Comparison of ENCODE assay signal across 8 cellular contexts in genomic region chr5:163504091-163504931, GRCh38. TPM values are rescaled to one million over a fixed set of nuclear protein-coding genes. Genes with fewer than 3 reads are reported as not detected.
DNase-seq lines count a peak whose midpoint lies in the region; ATAC-seq, FAIRE-seq and TF ChIP-seq lines count a peak whose summit lies in the region.

No MANE protein-coding gene starts in this region.

- peaks cover 9% of the 10 kb centered on the region for H3K36me3 Mint-ChIP-seq in T-helper 1 cell treated with Interleukin-12 subunit alpha and Interleukin-12 subunit beta and Interleukin-4 antibody, amounts not matched to agents 30 μg/mL and 1 μg/mL, for 36 hours (ENCODE audit: low read depth)

- H2AFZ ChIP-seq in keratinocyte (ENCODE audit: control insufficient read depth, low read length) (peak overlapping the region; percentile 88), smooth muscle cell (ENCODE audit: low read depth) (peak overlapping the region; percentile 93)

- H3K27me3 ChIP-seq in BLaER1 = no peaks in the 10 kb centered on the region
- no peaks in the 10 kb centered on the region for H3K27me3 ChIP-seq in HL-60 (ENCODE audit: insufficient read depth, poor library complexity, severe bottlenecking)
- no peaks in the 10 kb centered on the region for H3K27me3 ChIP-seq in bronchial epithelial cell (ENCODE audit: control insufficient read depth, insufficient read depth, low read length)
- no peaks in the 10 kb centered on the region for H3K27me3 ChIP-seq in keratinocyte (ENCODE audit: control insufficient read depth, extremely low read depth, insufficient read depth, low read length)
- no peaks in the 10 kb centered on the region for H3K27me3 ChIP-seq in smooth muscle cell (ENCODE audit: low read depth)

- H3K4me3 Mint-ChIP-seq in T-helper 1 cell treated with Interleukin-12 subunit alpha and Interleukin-12 subunit beta and Interleukin-4 antibody, amounts not matched to agents 30 μg/mL and 1 μg/mL, for 36 hours = peak overlapping the region; percentile 86

- peaks cover 32% of the 10 kb centered on the region for H3K4me1 Mint-ChIP-seq in T-helper 1 cell treated with Interleukin-12 subunit alpha and Interleukin-12 subunit beta and Interleukin-4 antibody, amounts not matched to agents 30 μg/mL and 1 μg/mL, for 36 hours (ENCODE audit: low read depth)

- no peaks in the 10 kb centered on the region for H3K9me3 ChIP-seq in BLaER1
- no peaks in the 10 kb centered on the region for H3K9me3 ChIP-seq in keratinocyte (ENCODE audit: control insufficient read depth, low read depth, low read length)
- H3K9me3 ChIP-seq in smooth muscle cell (replicated peaks; ENCODE audit: low read depth) = no peaks in the 10 kb centered on the region

- H3K9me1 ChIP-seq in keratinocyte (ENCODE audit: control insufficient read depth, extremely low read depth, insufficient read depth, low read length) = no peaks in the 10 kb centered on the region

- no peak for TF ChIP-seq CTCF in HL-60 (IDR thresholded peaks at IDR 0.05; ENCODE audit: insufficient read depth, low read length)
- TF ChIP-seq CTCF in bronchial epithelial cell (IDR thresholded peaks at IDR 0.05; ENCODE audit: insufficient read depth, low read length, severe bottlenecking) = no peak
- no peak for TF ChIP-seq CTCF in keratinocyte (optimal IDR thresholded peaks at IDR 0.05 in 1 of 3, IDR thresholded peaks at IDR 0.05 in 1 of 3, conservative IDR thresholded peaks at IDR 0.05 in 1 of 3; ENCODE audit: extremely low read depth in 1 of 3, insufficient read depth in 2 of 3, low read length in 3 of 3)
- TF ChIP-seq CTCF in smooth muscle cell (IDR thresholded peaks at IDR 0.05; ENCODE audit: borderline replicate concordance, insufficient read depth, poor library complexity, severe bottlenecking) = no peak

- H3K27ac Mint-ChIP-seq in T-helper 1 cell treated with Interleukin-12 subunit alpha and Interleukin-12 subunit beta and Interleukin-4 antibody, amounts not matched to agents 30 μg/mL and 1 μg/mL, for 36 hours = peak overlapping the region; percentile 91

- dilution Hi-C loops in keratinocyte (cut with MboI; ENCODE audit: extremely low pct_ligation_motif_present, low sequenced_read_pairs) = no loop called here

- no peak for FAIRE-seq in bronchial epithelial cell (lab: Jason Lieb, UNC)
- FAIRE-seq in keratinocyte (lab: Jason Lieb, UNC) = no peak

- H3K36me3 ChIP-seq in BLaER1 = peaks cover 11% of the 10 kb centered on the region
- H3K36me3 ChIP-seq in bronchial epithelial cell (ENCODE audit: control insufficient read depth, insufficient read depth, low read length) = no peaks in the 10 kb centered on the region
- H3K36me3 ChIP-seq in keratinocyte (ENCODE audit: control insufficient read depth in 2 of 2, extremely low read depth in 1 of 2, insufficient read depth in 2 of 2, low read length in 2 of 2) = no peaks in the 10 kb centered on the region
- no peaks in the 10 kb centered on the region for H3K36me3 ChIP-seq in smooth muscle cell (ENCODE audit: low read depth)

- peaks cover 37% of the 10 kb centered on the region for H4K20me1 ChIP-seq in BLaER1
- H4K20me1 ChIP-seq in keratinocyte (ENCODE audit: control insufficient read depth, extremely low read depth, insufficient read depth, low read length) = peaks cover 2% of the 10 kb centered on the region
- peaks cover 34% of the 10 kb centered on the region for H4K20me1 ChIP-seq in smooth muscle cell (ENCODE audit: low read depth)

- DNase-seq in HL-60 (ENCODE audit: low read depth in 1 of 2, low spot score in 1 of 2) = peak; percentile 27 to 70
- DNase-seq in bronchial epithelial cell (ENCODE audit: low read depth) = peak; percentile 35
- DNase-seq in keratinocyte (ENCODE audit: low read depth, low spot score) = no peak
- DNase-seq in smooth muscle cell (lab: John Stamatoyannopoulos, UW; ENCODE audit: unreplicated experiment) = peak; percentile 1
- DNase-seq in GM19238 (ENCODE audit: insufficient read length, low spot score) = no peak

- WGBS in smooth muscle cell (ENCODE audit: low lambda C conversion rate) = 1% methylated on average over 26 of the region's 26 CpGs

- H3K4me1 ChIP-seq in BLaER1 (peaks cover 39% of the 10 kb centered on the region), keratinocyte (ENCODE audit: control insufficient read depth, extremely low read depth, insufficient read depth, low read length) (peaks cover 27% of the 10 kb centered on the region), smooth muscle cell (ENCODE audit: low read depth) (peaks cover 47% of the 10 kb centered on the region)

- H3K9ac ChIP-seq in BLaER1 = peak overlapping the region; percentile 92
- peak overlapping the region; percentile 89 for H3K9ac ChIP-seq in keratinocyte (ENCODE audit: control insufficient read depth, extremely low read depth, insufficient read depth, low read length)
- H3K9ac ChIP-seq in smooth muscle cell (ENCODE audit: low read depth) = peak overlapping the region; percentile 93

- H3K79me2 ChIP-seq in keratinocyte (ENCODE audit: control insufficient read depth, insufficient read depth, low read length) (peaks cover 31% of the 10 kb centered on the region), smooth muscle cell (ENCODE audit: low read depth) (peaks cover 33% of the 10 kb centered on the region)

- peak overlapping the region; percentile 90 for H3K27ac ChIP-seq in BLaER1
- peak overlapping the region; percentile 87 for H3K27ac ChIP-seq in HL-60 (replicated peaks)
- H3K27ac ChIP-seq in keratinocyte (ENCODE audit: control insufficient read depth, insufficient read depth, low read length) = peak overlapping the region; percentile 94
- H3K27ac ChIP-seq in smooth muscle cell (ENCODE audit: low read depth) = peak overlapping the region; percentile 94

- peaks cover 29% of the 10 kb centered on the region for H3F3A ChIP-seq in smooth muscle cell (ENCODE audit: low read depth)

- no peaks in the 10 kb centered on the region for H3K9me3 Mint-ChIP-seq in T-helper 1 cell treated with Interleukin-12 subunit alpha and Interleukin-12 subunit beta and Interleukin-4 antibody, amounts not matched to agents 30 μg/mL and 1 μg/mL, for 36 hours

- no peak for ATAC-seq in HG03439 (IDR thresholded peaks at IDR 0.05; ENCODE audit: unreplicated experiment)

- H3K4me3 ChIP-seq in BLaER1 (peak overlapping the region; percentile 72), HL-60 (replicated peaks; ENCODE audit: insufficient read depth, low read length) (peak overlapping the region; percentile 74), bronchial epithelial cell (ENCODE audit: low read depth, low read length) (peak overlapping the region; percentile 77), keratinocyte (ENCODE audit: control insufficient read depth in 2 of 3, extremely low read depth in 1 of 3, insufficient read depth in 2 of 3, low read depth in 1 of 3, low read length in 3 of 3) (peak overlapping the region; percentile 87 to 94 (median 90)), smooth muscle cell (peak overlapping the region; percentile 74)

- H3K27me3 Mint-ChIP-seq in T-helper 1 cell treated with Interleukin-12 subunit alpha and Interleukin-12 subunit beta and Interleukin-4 antibody, amounts not matched to agents 30 μg/mL and 1 μg/mL, for 36 hours (ENCODE audit: low read depth) = no peaks in the 10 kb centered on the region

- H3K4me2 ChIP-seq in BLaER1 (peak overlapping the region; percentile 87), keratinocyte (ENCODE audit: control insufficient read depth, extremely low read depth, insufficient read depth, low read depth, low read length) (peak overlapping the region; percentile 99), smooth muscle cell (peak overlapping the region; percentile 94)

RNA-seq across cellular contexts. Expression of gene MAT2B, which starts 1.1 kb away (rescaled TPM):
- total RNA-seq in bronchial epithelial cell (41.5 and 71.1 TPM in 2 replicates), smooth muscle cell (63.2 and 64.8 TPM in 2 replicates)
- polyA plus RNA-seq in keratinocyte (32.8 to 68.5 TPM (median 50.5 TPM) in 3 replicates), smooth muscle cell (41.0 and 43.3 TPM in 2 replicates)
- polyA plus RNA-seq in keratinocyte (2011; ENCODE audit: low read depth) = 41.4 TPM
- polyA plus RNA-seq in keratinocyte (2011; cell fraction: cytosol; rRNA removed) = 25.1 and 42.0 TPM in 2 replicates
- polyA plus RNA-seq in keratinocyte (2011; cell fraction: nucleus; rRNA removed) = 18.8 and 30.3 TPM in 2 replicates
- polyA plus RNA-seq in keratinocyte (2012; ENCODE audit: low replicate concordance) = 39.1 and 45.3 TPM in 2 replicates
- polyA minus RNA-seq in keratinocyte = 15.7 to 29.0 TPM (median 19.8 TPM) in 3 replicates
- polyA minus RNA-seq in keratinocyte (2011; cell fraction: cytosol; rRNA and poly(A)+ RNA removed) = 23.2 TPM
- polyA minus RNA-seq in keratinocyte (2011; cell fraction: nucleus; rRNA and poly(A)+ RNA removed) = 8.4 and 16.1 TPM in 2 replicates

RNA-seq across cellular contexts. Expression of gene HMMR, which starts 43.9 kb away (rescaled TPM):
- total RNA-seq in bronchial epithelial cell = 0.53 and 1.4 TPM in 2 replicates
- polyA plus RNA-seq in keratinocyte = 1.5 to 16.2 TPM (median 7.7 TPM) in 3 replicates
- polyA plus RNA-seq in keratinocyte (2011; ENCODE audit: low read depth) = 1.3 TPM
- polyA plus RNA-seq in keratinocyte (2011; cell fraction: cytosol; rRNA removed) = 2.4 and 3.7 TPM in 2 replicates
- polyA plus RNA-seq in keratinocyte (2011; cell fraction: nucleus; rRNA removed) = 1.1 and 2.8 TPM in 2 replicates
- polyA plus RNA-seq in keratinocyte (2012; ENCODE audit: low replicate concordance) = 0.27 and 10.7 TPM in 2 replicates
- 0.59 to 5.1 TPM in 2 of 3 replicates, not detected in the other for polyA minus RNA-seq in keratinocyte
- polyA minus RNA-seq in keratinocyte (2011; cell fraction: cytosol; rRNA and poly(A)+ RNA removed) = not detected
- polyA minus RNA-seq in keratinocyte (2011; cell fraction: nucleus; rRNA and poly(A)+ RNA removed) = 1.6 and 1.7 TPM in 2 replicates
- 6.4 and 10.4 TPM in 2 replicates for total RNA-seq in smooth muscle cell
- polyA plus RNA-seq in smooth muscle cell = 5.3 and 6.1 TPM in 2 replicates

RNA-seq across cellular contexts. Expression of gene NUDCD2, which starts 44.4 kb away (rescaled TPM):
- 6.6 and 7.3 TPM in 2 replicates for total RNA-seq in bronchial epithelial cell
- 5.5 to 15.9 TPM (median 9.4 TPM) in 3 replicates for polyA plus RNA-seq in keratinocyte
- polyA plus RNA-seq in keratinocyte (2011; ENCODE audit: low read depth) = 32.6 TPM
- polyA plus RNA-seq in keratinocyte (2011; cell fraction: cytosol; rRNA removed) = 4.8 and 6.1 TPM in 2 replicates
- polyA plus RNA-seq in keratinocyte (2011; cell fraction: nucleus; rRNA removed) = 7.2 and 9.1 TPM in 2 replicates
- polyA plus RNA-seq in keratinocyte (2012; ENCODE audit: low replicate concordance) = 13.4 and 16.4 TPM in 2 replicates
- polyA minus RNA-seq in keratinocyte = 0.59 to 2.0 TPM (median 0.89 TPM) in 3 replicates
- polyA minus RNA-seq in keratinocyte (2011; cell fraction: cytosol; rRNA and poly(A)+ RNA removed) = 4.0 TPM
- 0.63 and 2.3 TPM in 2 replicates for polyA minus RNA-seq in keratinocyte (2011; cell fraction: nucleus; rRNA and poly(A)+ RNA removed)
- total RNA-seq in smooth muscle cell = 6.4 and 7.7 TPM in 2 replicates
- 31.7 and 33.7 TPM in 2 replicates for polyA plus RNA-seq in smooth muscle cell

Comparison
In these comparisons a context has a peak if more than half of its experiments do, and no peak if none do; other contexts are left out.
1. DNase-seq: peak in HL-60 (2 of 2), bronchial epithelial cell (single experiment) and smooth muscle cell (single experiment); none in keratinocyte (single experiment) and GM19238 (single experiment).
2. Peak in every context shown above with its lines, with median percentiles within 50 percentile points of each other: H3K27ac ChIP-seq, H3K4me2 ChIP-seq, H3K4me3 ChIP-seq and H3K9ac ChIP-seq.